Comparison of ENCODE assay signal across 35 cellular contexts in genomic region chr9:90983394-90983793, GRCh38.
"Had no signal": no experiment of that assay in that cellular context is flagged by ENCODE, and none has a peak within 500 bp of the region (broad histone marks: within the 10 kb centered on the region; RNA-seq: fewer than 3 reads in every experiment).

No MANE protein-coding gene starts in this region.

- H3K27ac Mint-ChIP-seq: activated CD4-positive, alpha-beta memory T cell treated with anti-CD3 and anti-CD28 coated beads, Interleukin-2, amount 10 ng/mL, durations not matched to agents 7 days and 5 days; activated CD8-positive, alpha-beta memory T cell treated with anti-CD3 and anti-CD28 coated beads, Interleukin-2, amount 10 ng/mL, durations not matched to agents 7 days and 5 days; activated naive CD4-positive, alpha-beta T cell treated with anti-CD3 and anti-CD28 coated beads, Interleukin-2, amount 10 ng/mL, durations not matched to agents 7 days and 5 days; activated naive CD8-positive, alpha-beta T cell; activated naive CD8-positive, alpha-beta T cell treated with anti-CD3 and anti-CD28 coated beads, Interleukin-2, amount 50 U/mL, for 24 hours; brain had no signal

- H3K36me3 Mint-ChIP-seq: activated naive CD4-positive, alpha-beta T cell treated with anti-CD3 and anti-CD28 coated beads, Interleukin-2, amount 10 ng/mL, durations not matched to agents 7 days and 5 days; activated naive CD8-positive, alpha-beta T cell; brain had no signal

- H3K27ac ChIP-seq: KMS-11, VCaP had no signal

- DNase-seq: activated CD4-positive, alpha-beta memory T cell treated with anti-CD3 and anti-CD28 coated beads, Interleukin-2, amount 10 ng/mL, durations not matched to agents 7 days and 5 days; activated CD4-positive, alpha-beta T cell treated with anti-CD3 and anti-CD28 coated beads for 1 hour; activated CD4-positive, alpha-beta T cell treated with anti-CD3 and anti-CD28 coated beads for 48 hours; activated CD4-positive, CD25-positive, alpha-beta regulatory T cell; activated CD8-positive, alpha-beta memory T cell treated with anti-CD3 and anti-CD28 coated beads for 24 hours; activated CD8-positive, alpha-beta memory T cell treated with anti-CD3 and anti-CD28 coated beads, Interleukin-2, amount 10 ng/mL, durations not matched to agents 7 days and 5 days; activated CD8-positive, alpha-beta memory T cell treated with anti-CD3 and anti-CD28 coated beads, Interleukin-2, amount 50 U/mL, for 48 hours; activated effector memory CD4-positive, alpha-beta T cell treated with Interleukin-2 at 50 U/mL for 16 hours; activated naive CD4-positive, alpha-beta T cell treated with anti-CD3 and anti-CD28 coated beads, Interleukin-2, amount 10 ng/mL, durations not matched to agents 7 days and 5 days; activated naive CD8-positive, alpha-beta T cell treated with anti-CD3 and anti-CD28 coated beads, Interleukin-2, amount 50 U/mL, for 24 hours; activated T-cell treated with anti-CD3 and anti-CD28 coated beads, Interleukin-2, amount 50 U/mL, for 48 hours; anterior cingulate cortex; MM.1S; MV-4-11; NCI-H1092 treated with DMSO at 0.1 percent for 48 hours; NCI-H1417; NCI-H146; NCI-H187; NCI-H2081; NCI-H2171 treated with DMSO at 0.1 percent for 48 hours; NCI-H2227 treated with DMSO at 0.1 percent for 48 hours; NCI-H446; NCI-H510A treated with DMSO at 0.1 percent for 48 hours; NCI-H526 treated with DMSO at 0.1 percent for 48 hours; NCI-H774; Right ventricle myocardium superior; SW 1271; T-helper 1 cell; T-helper 2 cell; T-helper 9 cell had no signal

- H3K4me2 ChIP-seq: KMS-11 had no signal

- H3K9me3 Mint-ChIP-seq: activated CD4-positive, alpha-beta memory T cell treated with anti-CD3 and anti-CD28 coated beads, Interleukin-2, amount 10 ng/mL, durations not matched to agents 7 days and 5 days; activated naive CD4-positive, alpha-beta T cell treated with anti-CD3 and anti-CD28 coated beads, Interleukin-2, amount 10 ng/mL, durations not matched to agents 7 days and 5 days; activated naive CD8-positive, alpha-beta T cell treated with anti-CD3 and anti-CD28 coated beads, Interleukin-2, amount 50 U/mL, for 24 hours; brain; central memory CD8-positive, alpha-beta T cell had no signal

- H3K9ac ChIP-seq: KMS-11 had no signal

- ATAC-seq: activated CD8-positive, alpha-beta memory T cell treated with anti-CD3 and anti-CD28 coated beads, Interleukin-2, amount 10 ng/mL, durations not matched to agents 7 days and 5 days; activated naive CD8-positive, alpha-beta T cell treated with anti-CD3 and anti-CD28 coated beads, Interleukin-2, amount 50 U/mL, for 24 hours had no signal

- H3K4me1 Mint-ChIP-seq: activated naive CD4-positive, alpha-beta T cell treated with anti-CD3 and anti-CD28 coated beads, Interleukin-2, amount 10 ng/mL, durations not matched to agents 7 days and 5 days; central memory CD8-positive, alpha-beta T cell had no signal

- H3K4me3 Mint-ChIP-seq: activated CD4-positive, alpha-beta memory T cell treated with anti-CD3 and anti-CD28 coated beads, Interleukin-2, amount 10 ng/mL, durations not matched to agents 7 days and 5 days; activated CD8-positive, alpha-beta memory T cell treated with anti-CD3 and anti-CD28 coated beads, Interleukin-2, amount 10 ng/mL, durations not matched to agents 7 days and 5 days; activated naive CD4-positive, alpha-beta T cell treated with anti-CD3 and anti-CD28 coated beads, Interleukin-2, amount 10 ng/mL, durations not matched to agents 7 days and 5 days; activated naive CD8-positive, alpha-beta T cell; activated naive CD8-positive, alpha-beta T cell treated with anti-CD3 and anti-CD28 coated beads, Interleukin-2, amount 50 U/mL, for 24 hours; brain; central memory CD8-positive, alpha-beta T cell had no signal
